ENCODE assay signal across 26 cellular contexts in genomic region chr10:99605351-99605750, GRCh38.
"Had no signal": no experiment of that assay in that cellular context is flagged by ENCODE, and none has a peak within 500 bp of the region (broad histone marks: within the 10 kb centered on the region; RNA-seq: fewer than 3 reads in every experiment).

No MANE protein-coding gene starts in this region.

- H3K36me3 Mint-ChIP-seq: type B pancreatic cell had no signal

- H3K27me3 Mint-ChIP-seq: stimulated activated memory B cell treated with anti-CD40 and anti-IgM and Interleukin-4, amounts not matched to agents 10 μg/mL and 1 μg/mL and 100 μg/mL, for 72 hours; stimulated activated naive CD8-positive, alpha-beta T cell treated with anti-CD3 and anti-CD28 coated beads, Interleukin-15, amount 100 ng/mL, for 72 hours; type B pancreatic cell had no signal

- H3K36me3 ChIP-seq: uterus had no signal

- H3K9me3 Mint-ChIP-seq: naive thymus-derived CD8-positive, alpha-beta T cell; stimulated activated memory B cell treated with anti-CD40 and anti-IgM and Interleukin-4, amounts not matched to agents 10 μg/mL and 1 μg/mL and 100 μg/mL, for 72 hours; stimulated activated naive CD8-positive, alpha-beta T cell treated with anti-CD3 and anti-CD28 coated beads, Interleukin-15, amount 100 ng/mL, for 72 hours had no signal

- ATAC-seq: left lung; lower lobe of right lung; naive thymus-derived CD8-positive, alpha-beta T cell; pancreas; right cardiac atrium; stimulated activated memory B cell treated with anti-CD40 and anti-IgM and Interleukin-4, amounts not matched to agents 10 μg/mL and 1 μg/mL and 100 μg/mL, for 72 hours; stimulated activated naive CD8-positive, alpha-beta T cell treated with anti-CD3 and anti-CD28 coated beads, Interleukin-15, amount 100 ng/mL, for 72 hours had no signal

- H3K4me1 ChIP-seq: left lung, lower lobe of right lung, pancreas, prostate gland, sigmoid colon, spleen, tibial nerve, uterus had no signal

- H3K27ac ChIP-seq: left lung, lower lobe of right lung, pancreas, prostate gland, sigmoid colon, spleen, tibial nerve, uterus had no signal

- H3K27me3 ChIP-seq: left lung, pancreas, sigmoid colon, spleen, tibial nerve, uterus had no signal

- H3K9me3 ChIP-seq: left lung, lower lobe of right lung, pancreas, prostate gland, sigmoid colon, spleen, tibial nerve, uterus had no signal

- H3K4me1 Mint-ChIP-seq: nephron; neural crest cell; stimulated activated naive CD8-positive, alpha-beta T cell treated with anti-CD3 and anti-CD28 coated beads, Interleukin-15, amount 100 ng/mL, for 72 hours had no signal

- FAIRE-seq: pancreas, small intestine had no signal

- DNase-seq: islet precursor cell; left lung; lower lobe of right lung; mammary epithelial cell; mesenchymal stem cell; naive thymus-derived CD8-positive, alpha-beta T cell; nucleus accumbens; pancreas; posterior cingulate gyrus; retina; right cardiac atrium; sigmoid colon; small intestine; spleen; stimulated activated CD4-positive, alpha-beta T cell treated with anti-CD3 and anti-CD28 coated beads, Interleukin-4, amount 100 ng/mL, for 4 hours; stimulated activated CD8-positive, alpha-beta memory T cell treated with anti-CD3 and anti-CD28 coated beads, Interleukin-4, amount 100 ng/mL, for 48 hours; stimulated activated naive CD4-positive, alpha-beta T cell treated with Interleukin-2 at 50 U/mL for 16 hours; stimulated activated naive CD8-positive, alpha-beta T cell treated with anti-CD3 and anti-CD28 coated beads, Interleukin-15, amount 100 ng/mL, for 72 hours; substantia nigra; uterus had no signal

- H3K4me3 Mint-ChIP-seq: naive thymus-derived CD8-positive, alpha-beta T cell; nephron; neural crest cell; stimulated activated memory B cell treated with anti-CD40 and anti-IgM and Interleukin-4, amounts not matched to agents 10 μg/mL and 1 μg/mL and 100 μg/mL, for 72 hours; stimulated activated naive CD8-positive, alpha-beta T cell treated with anti-CD3 and anti-CD28 coated beads, Interleukin-15, amount 100 ng/mL, for 72 hours; type B pancreatic cell had no signal

- H3K4me3 ChIP-seq: left lung, lower lobe of right lung, pancreas, prostate gland, sigmoid colon, spleen, tibial nerve, uterus had no signal

- H3K27ac Mint-ChIP-seq: naive thymus-derived CD8-positive, alpha-beta T cell; nephron; stimulated activated memory B cell treated with anti-CD40 and anti-IgM and Interleukin-4, amounts not matched to agents 10 μg/mL and 1 μg/mL and 100 μg/mL, for 72 hours; type B pancreatic cell had no signal
